Comparison of ENCODE assay signal across 1 cellular context in the genomic region with DNA sequence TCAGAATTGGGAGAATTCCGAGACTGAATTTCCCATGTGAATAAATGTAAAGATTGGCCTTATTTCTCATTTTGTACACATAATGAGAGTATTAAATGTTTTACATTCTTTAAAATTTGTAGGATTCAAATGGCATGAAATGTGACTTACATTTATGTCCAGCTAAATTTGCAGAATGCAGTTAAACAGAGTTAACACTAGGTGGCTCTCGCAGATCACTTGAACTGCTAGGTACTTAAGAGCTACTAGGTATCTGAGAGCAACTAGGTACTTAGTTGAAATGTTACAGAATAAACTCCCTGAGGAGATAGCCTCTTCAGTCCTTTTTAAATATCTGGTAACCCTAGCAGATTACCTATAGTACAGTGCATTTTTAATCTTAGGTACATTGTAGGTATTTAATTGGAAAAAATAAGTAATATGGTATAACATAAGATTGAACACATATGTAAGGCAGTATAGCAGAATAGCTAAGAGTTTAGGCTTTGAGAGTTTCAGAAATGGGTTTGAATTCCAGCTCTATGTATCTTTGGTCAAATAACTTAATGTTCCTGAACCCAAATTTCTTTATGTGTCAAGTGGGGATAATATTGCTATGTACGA.
TF ChIP-seq lines count a peak whose summit lies in the region.

No MANE protein-coding gene starts in this region.

TF ChIP-seq in H1, 55 proteins besides CTCF, POLR2A, EP300 and RAD21 (continued from another document):
- TF ChIP-seq, protein P1, sequence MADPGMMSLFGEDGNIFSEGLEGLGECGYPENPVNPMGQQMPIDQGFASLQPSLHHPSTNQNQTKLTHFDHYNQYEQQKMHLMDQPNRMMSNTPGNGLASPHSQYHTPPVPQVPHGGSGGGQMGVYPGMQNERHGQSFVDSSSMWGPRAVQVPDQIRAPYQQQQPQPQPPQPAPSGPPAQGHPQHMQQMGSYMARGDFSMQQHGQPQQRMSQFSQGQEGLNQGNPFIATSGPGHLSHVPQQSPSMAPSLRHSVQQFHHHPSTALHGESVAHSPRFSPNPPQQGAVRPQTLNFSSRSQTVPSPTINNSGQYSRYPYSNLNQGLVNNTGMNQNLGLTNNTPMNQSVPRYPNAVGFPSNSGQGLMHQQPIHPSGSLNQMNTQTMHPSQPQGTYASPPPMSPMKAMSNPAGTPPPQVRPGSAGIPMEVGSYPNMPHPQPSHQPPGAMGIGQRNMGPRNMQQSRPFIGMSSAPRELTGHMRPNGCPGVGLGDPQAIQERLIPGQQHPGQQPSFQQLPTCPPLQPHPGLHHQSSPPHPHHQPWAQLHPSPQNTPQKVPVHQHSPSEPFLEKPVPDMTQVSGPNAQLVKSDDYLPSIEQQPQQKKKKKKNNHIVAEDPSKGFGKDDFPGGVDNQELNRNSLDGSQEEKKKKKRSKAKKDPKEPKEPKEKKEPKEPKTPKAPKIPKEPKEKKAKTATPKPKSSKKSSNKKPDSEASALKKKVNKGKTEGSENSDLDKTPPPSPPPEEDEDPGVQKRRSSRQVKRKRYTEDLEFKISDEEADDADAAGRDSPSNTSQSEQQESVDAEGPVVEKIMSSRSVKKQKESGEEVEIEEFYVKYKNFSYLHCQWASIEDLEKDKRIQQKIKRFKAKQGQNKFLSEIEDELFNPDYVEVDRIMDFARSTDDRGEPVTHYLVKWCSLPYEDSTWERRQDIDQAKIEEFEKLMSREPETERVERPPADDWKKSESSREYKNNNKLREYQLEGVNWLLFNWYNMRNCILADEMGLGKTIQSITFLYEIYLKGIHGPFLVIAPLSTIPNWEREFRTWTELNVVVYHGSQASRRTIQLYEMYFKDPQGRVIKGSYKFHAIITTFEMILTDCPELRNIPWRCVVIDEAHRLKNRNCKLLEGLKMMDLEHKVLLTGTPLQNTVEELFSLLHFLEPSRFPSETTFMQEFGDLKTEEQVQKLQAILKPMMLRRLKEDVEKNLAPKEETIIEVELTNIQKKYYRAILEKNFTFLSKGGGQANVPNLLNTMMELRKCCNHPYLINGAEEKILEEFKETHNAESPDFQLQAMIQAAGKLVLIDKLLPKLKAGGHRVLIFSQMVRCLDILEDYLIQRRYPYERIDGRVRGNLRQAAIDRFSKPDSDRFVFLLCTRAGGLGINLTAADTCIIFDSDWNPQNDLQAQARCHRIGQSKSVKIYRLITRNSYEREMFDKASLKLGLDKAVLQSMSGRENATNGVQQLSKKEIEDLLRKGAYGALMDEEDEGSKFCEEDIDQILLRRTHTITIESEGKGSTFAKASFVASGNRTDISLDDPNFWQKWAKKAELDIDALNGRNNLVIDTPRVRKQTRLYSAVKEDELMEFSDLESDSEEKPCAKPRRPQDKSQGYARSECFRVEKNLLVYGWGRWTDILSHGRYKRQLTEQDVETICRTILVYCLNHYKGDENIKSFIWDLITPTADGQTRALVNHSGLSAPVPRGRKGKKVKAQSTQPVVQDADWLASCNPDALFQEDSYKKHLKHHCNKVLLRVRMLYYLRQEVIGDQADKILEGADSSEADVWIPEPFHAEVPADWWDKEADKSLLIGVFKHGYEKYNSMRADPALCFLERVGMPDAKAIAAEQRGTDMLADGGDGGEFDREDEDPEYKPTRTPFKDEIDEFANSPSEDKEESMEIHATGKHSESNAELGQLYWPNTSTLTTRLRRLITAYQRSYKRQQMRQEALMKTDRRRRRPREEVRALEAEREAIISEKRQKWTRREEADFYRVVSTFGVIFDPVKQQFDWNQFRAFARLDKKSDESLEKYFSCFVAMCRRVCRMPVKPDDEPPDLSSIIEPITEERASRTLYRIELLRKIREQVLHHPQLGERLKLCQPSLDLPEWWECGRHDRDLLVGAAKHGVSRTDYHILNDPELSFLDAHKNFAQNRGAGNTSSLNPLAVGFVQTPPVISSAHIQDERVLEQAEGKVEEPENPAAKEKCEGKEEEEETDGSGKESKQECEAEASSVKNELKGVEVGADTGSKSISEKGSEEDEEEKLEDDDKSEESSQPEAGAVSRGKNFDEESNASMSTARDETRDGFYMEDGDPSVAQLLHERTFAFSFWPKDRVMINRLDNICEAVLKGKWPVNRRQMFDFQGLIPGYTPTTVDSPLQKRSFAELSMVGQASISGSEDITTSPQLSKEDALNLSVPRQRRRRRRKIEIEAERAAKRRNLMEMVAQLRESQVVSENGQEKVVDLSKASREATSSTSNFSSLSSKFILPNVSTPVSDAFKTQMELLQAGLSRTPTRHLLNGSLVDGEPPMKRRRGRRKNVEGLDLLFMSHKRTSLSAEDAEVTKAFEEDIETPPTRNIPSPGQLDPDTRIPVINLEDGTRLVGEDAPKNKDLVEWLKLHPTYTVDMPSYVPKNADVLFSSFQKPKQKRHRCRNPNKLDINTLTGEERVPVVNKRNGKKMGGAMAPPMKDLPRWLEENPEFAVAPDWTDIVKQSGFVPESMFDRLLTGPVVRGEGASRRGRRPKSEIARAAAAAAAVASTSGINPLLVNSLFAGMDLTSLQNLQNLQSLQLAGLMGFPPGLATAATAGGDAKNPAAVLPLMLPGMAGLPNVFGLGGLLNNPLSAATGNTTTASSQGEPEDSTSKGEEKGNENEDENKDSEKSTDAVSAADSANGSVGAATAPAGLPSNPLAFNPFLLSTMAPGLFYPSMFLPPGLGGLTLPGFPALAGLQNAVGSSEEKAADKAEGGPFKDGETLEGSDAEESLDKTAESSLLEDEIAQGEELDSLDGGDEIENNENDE (IDR thresholded peaks at IDR 0.05; ENCODE audit: insufficient replicate concordance, low read length), result no peak
- no peak for TF ChIP-seq FOSL1 (IDR thresholded peaks at IDR 0.05; ENCODE audit: insufficient read depth, low read depth, low read length)
TF ChIP-seq in H1: peak in this region for 0.
